ENCODE assay signal across 19 cellular contexts in the genomic region with DNA sequence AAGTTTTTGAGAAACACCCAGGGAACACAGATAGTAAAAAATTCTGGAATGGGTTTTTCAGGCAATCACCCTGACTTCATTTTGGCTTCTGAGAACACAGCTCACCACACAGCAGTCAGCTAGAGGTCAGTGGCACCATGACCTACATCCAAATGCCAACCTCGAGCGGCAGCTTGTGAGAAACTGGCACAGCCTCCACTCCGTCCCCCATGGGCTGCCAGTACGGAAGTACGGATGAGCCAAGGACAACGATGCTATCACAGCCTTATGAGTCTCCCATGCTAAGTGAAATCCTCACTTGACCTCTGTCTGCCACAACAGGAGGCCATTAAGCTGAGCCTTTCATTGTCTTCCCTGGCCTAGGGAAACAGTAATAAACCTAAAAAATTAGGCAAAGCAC. TPM values are rescaled to one million over a fixed set of nuclear protein-coding genes. Genes with fewer than 3 reads are reported as not detected.
DNase-seq lines count a peak whose midpoint lies in the region; ATAC-seq and TF ChIP-seq lines count a peak whose summit lies in the region.
"Had no signal": no experiment of that assay in that cellular context is flagged by ENCODE, and none has a peak within 500 bp of the region (broad histone marks: within the 10 kb centered on the region; RNA-seq: fewer than 3 reads in every experiment).

No MANE protein-coding gene starts in this region.

- no peak for TF ChIP-seq POLR2A in transverse colon (IDR thresholded peaks at IDR 0.05)
- TF ChIP-seq POLR2A in suprapubic skin (IDR thresholded peaks at IDR 0.05): no peak

- DNase-seq in Right ventricle myocardium superior (peak; percentile 79), right atrium auricular region (ENCODE audit: low spot score) (no peak), left ventricle myocardium inferior (peak; percentile 61), psoas muscle (peak; percentile 55 to 85), MV-4-11 (lab: John Stamatoyannopoulos, UW) (no peak), transverse colon (no peak), suprapubic skin (ENCODE audit: low spot score in 2 of 2) (no peak)
- DNase-seq: CD8-positive, alpha-beta memory T cell; DMS79 treated with DMSO at 0.1 percent for 48 hours; GM23248; HCEC 1CT; KBM-7; NCI-H1436; NCI-H2029; NCI-H2171; NCI-H446; NK-92 treated with Interleukin-12 subunit alpha and Interleukin-12 subunit beta, amount 100 ng/mL, for 24 hours had no signal

- H3K4me1 ChIP-seq in right atrium auricular region (peaks cover 0 to 21% of the 10 kb centered on the region in 2 donors), left ventricle myocardium inferior (peaks cover 40% of the 10 kb centered on the region), psoas muscle (peaks cover 14% of the 10 kb centered on the region), transverse colon (peaks cover 0 to 21% (median 13%) of the 10 kb centered on the region in 4 donors), suprapubic skin (peaks cover 5% of the 10 kb centered on the region)

- 31 to 43% (median 41%) methylated on average over 6 of the region's 6 CpGs for WGBS in psoas muscle, 3 donors
- WGBS in transverse colon (ENCODE audit: low coverage in 1 of 2), 2 donors: 89% methylated on average over 6 of the region's 6 CpGs; no CpG with 5 or more reads in 1 of the 2 donors
- WGBS in suprapubic skin: 83% methylated on average over 6 of the region's 6 CpGs

- TF ChIP-seq CTCF in right atrium auricular region (IDR thresholded peaks at IDR 0.05) (no peak), left ventricle myocardium inferior (IDR thresholded peaks at IDR 0.05; ENCODE audit: borderline replicate concordance) (no peak), psoas muscle (IDR thresholded peaks at IDR 0.05) (no peak), transverse colon (IDR thresholded peaks at IDR 0.05) (no peak), suprapubic skin (IDR thresholded peaks at IDR 0.05) (no peak)

- H3K27ac ChIP-seq in right atrium auricular region (peak overlapping the region in 1 of 2 donors; percentile 2), left ventricle myocardium inferior (replicated peaks) (peak overlapping the region; percentile 45), psoas muscle (peak overlapping the region; percentile 68), transverse colon (no peak overlapping the region), suprapubic skin (no peak overlapping the region)
- H3K27ac ChIP-seq: BLaER1 treated with 17β-estradiol and CSF1 and Interleukin-3, amounts not matched to agents 10 nM and 100 nM; GM23248 had no signal

- peaks cover 11% of the 10 kb centered on the region for H3K36me3 Mint-ChIP-seq in stimulated activated memory B cell treated with anti-CD40 and anti-IgM and Interleukin-4, amounts not matched to agents 10 μg/mL and 1 μg/mL and 100 μg/mL, for 72 hours

- no peak overlapping the region for H3K27ac Mint-ChIP-seq in stimulated activated memory B cell treated with anti-CD40 and anti-IgM and Interleukin-4, amounts not matched to agents 10 μg/mL and 1 μg/mL and 100 μg/mL, for 72 hours
- H3K27ac Mint-ChIP-seq: CD8-positive, alpha-beta memory T cell had no signal

- in situ Hi-C loops in transverse colon (cut with MboI; ENCODE audit: low pct_ligation_motif_present in 1 of 4, low pct_unique_long_range_greater_than_20kb in 1 of 4, low sequenced_read_pairs in 3 of 4): loop anchor here in 1 of 4 donors (25.0 kb wide), 1 partner anchor 171 kb away; no protein-coding TSS in a partner anchor

- TF ChIP-seq EP300 in transverse colon (IDR thresholded peaks at IDR 0.05; ENCODE audit: low read depth): no peak
- no peak for TF ChIP-seq EP300 in suprapubic skin (IDR thresholded peaks at IDR 0.05)

- no peak overlapping the region for H3K4me3 Mint-ChIP-seq in stimulated activated memory B cell treated with anti-CD40 and anti-IgM and Interleukin-4, amounts not matched to agents 10 μg/mL and 1 μg/mL and 100 μg/mL, for 72 hours
- H3K4me3 Mint-ChIP-seq: CD8-positive, alpha-beta memory T cell had no signal

- intact Hi-C loops in Right ventricle myocardium superior (cut with DNase I): no loop called here
- intact Hi-C loops in left ventricle myocardium inferior (cut with micrococcal nuclease): no loop called here
- intact Hi-C loops in psoas muscle (cut with DNase I): no loop called here
- intact Hi-C loops in transverse colon (cut with DNase I; ENCODE audit: low total_unique reads): no loop called here

- H3K27me3 ChIP-seq in right atrium auricular region (no peaks in the 10 kb centered on the region), left ventricle myocardium inferior (ENCODE audit: low read depth) (no peaks in the 10 kb centered on the region), psoas muscle (ENCODE audit: insufficient read depth in 3 of 3, low read length in 2 of 3) (no peaks in the 10 kb centered on the region), transverse colon (no peaks in the 10 kb centered on the region), suprapubic skin (no peaks in the 10 kb centered on the region)
- H3K27me3 ChIP-seq: BLaER1 treated with 17β-estradiol and CSF1 and Interleukin-3, amounts not matched to agents 10 nM and 100 nM had no signal

- H3K9me3 Mint-ChIP-seq in stimulated activated memory B cell treated with anti-CD40 and anti-IgM and Interleukin-4, amounts not matched to agents 10 μg/mL and 1 μg/mL and 100 μg/mL, for 72 hours: no peaks in the 10 kb centered on the region

- H3K27me3 Mint-ChIP-seq in stimulated activated memory B cell treated with anti-CD40 and anti-IgM and Interleukin-4, amounts not matched to agents 10 μg/mL and 1 μg/mL and 100 μg/mL, for 72 hours: no peaks in the 10 kb centered on the region
- H3K27me3 Mint-ChIP-seq: CD8-positive, alpha-beta memory T cell had no signal

- ATAC-seq in Right ventricle myocardium superior (ENCODE audit: poor library complexity) (peak; percentile 99), psoas muscle (peak; percentile 93 to 99 (median 98))
- no peak for ATAC-seq in stimulated activated memory B cell treated with anti-CD40 and anti-IgM and Interleukin-4, amounts not matched to agents 10 μg/mL and 1 μg/mL and 100 μg/mL, for 72 hours

- H3K9me3 ChIP-seq in right atrium auricular region: no peaks in the 10 kb centered on the region
- no peaks in the 10 kb centered on the region for H3K9me3 ChIP-seq in left ventricle myocardium inferior (replicated peaks)
- H3K9me3 ChIP-seq in psoas muscle: no peaks in the 10 kb centered on the region
- no peaks in the 10 kb centered on the region for H3K9me3 ChIP-seq in transverse colon
- no peaks in the 10 kb centered on the region for H3K9me3 ChIP-seq in suprapubic skin

- H3K36me3 ChIP-seq in right atrium auricular region (no peaks in the 10 kb centered on the region), left ventricle myocardium inferior (no peaks in the 10 kb centered on the region), psoas muscle (ENCODE audit: insufficient read depth in 1 of 2, low read depth in 1 of 2) (no peaks in the 10 kb centered on the region), transverse colon (no peaks in the 10 kb centered on the region), suprapubic skin (no peaks in the 10 kb centered on the region)

- no peak overlapping the region for H3K4me3 ChIP-seq in right atrium auricular region
- H3K4me3 ChIP-seq in left ventricle myocardium inferior: no peak overlapping the region
- no peak overlapping the region for H3K4me3 ChIP-seq in psoas muscle
- no peak overlapping the region for H3K4me3 ChIP-seq in transverse colon
- H3K4me3 ChIP-seq in suprapubic skin: no peak overlapping the region
- H3K4me3 ChIP-seq: BLaER1 treated with 17β-estradiol and CSF1 and Interleukin-3, amounts not matched to agents 10 nM and 100 nM; GM23248 had no signal

- peaks cover 14% of the 10 kb centered on the region for H3K4me1 Mint-ChIP-seq in stimulated activated memory B cell treated with anti-CD40 and anti-IgM and Interleukin-4, amounts not matched to agents 10 μg/mL and 1 μg/mL and 100 μg/mL, for 72 hours

RNA-seq across cellular contexts. Expression of a gene that starts 32.0 kb away (rescaled TPM):
- 18.3 TPM for total RNA-seq in Right ventricle myocardium superior
- 10 to 100 TPM; 11.2 to 23.0 TPM for total RNA-seq in right atrium auricular region
- total RNA-seq in left ventricle myocardium inferior: 16.4 TPM
- 10 to 100 TPM; 18.9 to 27.7 (median 23.9) TPM for total RNA-seq in psoas muscle
- 10 to 100 TPM; 18.1 to 30.6 (median 24.1) TPM for polyA plus RNA-seq in psoas muscle
- total RNA-seq in transverse colon: 100 to 1,000 TPM in 1 of 4 donors, 10 to 100 TPM in 3; 82.7 to 154 (median 90.1) TPM
- total RNA-seq in suprapubic skin: 10 to 100 TPM; 23.7 to 64.0 (median 38.2) TPM

Comparison
In these comparisons a context has a peak if more than half of its experiments do, and no peak if none do; other contexts are left out.
1. DNase-seq: peak in Right ventricle myocardium superior (single experiment), left ventricle myocardium inferior (single experiment) and psoas muscle (2 of 2); none in right atrium auricular region (single experiment), MV-4-11 (single experiment), transverse colon (single experiment) and suprapubic skin (0 of 2).
2. H3K27ac ChIP-seq: peak in left ventricle myocardium inferior (single experiment) and psoas muscle (single experiment); none in transverse colon (0 of 4) and suprapubic skin (single experiment).